In genomic region chr12:124862768-124863408, GRCh38 we compare ENCODE assay signal across 1 cellular context.
TF ChIP-seq lines count a peak whose summit lies in the region.

No MANE protein-coding gene starts in this region.

TF ChIP-seq in HepG2, 621 proteins besides CTCF, POLR2A, EP300 and RAD21 (continued from another document and continues in another):
- no peak for TF ChIP-seq RAD51 (IDR thresholded peaks at IDR 0.05; ENCODE audit: borderline replicate concordance)
- TF ChIP-seq HDAC1 (CRISPR knock-in tag; IDR thresholded peaks at IDR 0.05) = peak; percentile 43
- TF ChIP-seq GATA4 (IDR thresholded peaks at IDR 0.05; ENCODE audit: borderline replicate concordance, low read depth) = no peak
- TF ChIP-seq ZFP82 (CRISPR knock-in tag; IDR thresholded peaks at IDR 0.05; ENCODE audit: borderline replicate concordance) = 0 out of 2 replicates have a peak, but pooled peaks have one; percentile 14
- TF ChIP-seq HNF4A (CRISPR knock-in tag; IDR thresholded peaks at IDR 0.05) = peak; percentile 40; the same call in 1 of the 2 replicates
- TF ChIP-seq ZNF629 (CRISPR knock-in tag; conservative IDR thresholded peaks at IDR 0.05) = no peak
- no peak for TF ChIP-seq HOXA3 (CRISPR knock-in tag; IDR thresholded peaks at IDR 0.05)
- TF ChIP-seq, protein P1, sequence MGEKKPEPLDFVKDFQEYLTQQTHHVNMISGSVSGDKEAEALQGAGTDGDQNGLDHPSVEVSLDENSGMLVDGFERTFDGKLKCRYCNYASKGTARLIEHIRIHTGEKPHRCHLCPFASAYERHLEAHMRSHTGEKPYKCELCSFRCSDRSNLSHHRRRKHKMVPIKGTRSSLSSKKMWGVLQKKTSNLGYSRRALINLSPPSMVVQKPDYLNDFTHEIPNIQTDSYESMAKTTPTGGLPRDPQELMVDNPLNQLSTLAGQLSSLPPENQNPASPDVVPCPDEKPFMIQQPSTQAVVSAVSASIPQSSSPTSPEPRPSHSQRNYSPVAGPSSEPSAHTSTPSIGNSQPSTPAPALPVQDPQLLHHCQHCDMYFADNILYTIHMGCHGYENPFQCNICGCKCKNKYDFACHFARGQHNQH (CRISPR knock-in tag; IDR thresholded peaks at IDR 0.05) = no peak
- TF ChIP-seq ZFX (CRISPR knock-in tag; IDR thresholded peaks at IDR 0.05; ENCODE audit: low read depth) = no peak; the same call in 1 of the 2 replicates
- TF ChIP-seq ZNF382 (CRISPR knock-in tag; IDR thresholded peaks at IDR 0.05; ENCODE audit: borderline replicate concordance) = no peak
- TF ChIP-seq, protein P2, sequence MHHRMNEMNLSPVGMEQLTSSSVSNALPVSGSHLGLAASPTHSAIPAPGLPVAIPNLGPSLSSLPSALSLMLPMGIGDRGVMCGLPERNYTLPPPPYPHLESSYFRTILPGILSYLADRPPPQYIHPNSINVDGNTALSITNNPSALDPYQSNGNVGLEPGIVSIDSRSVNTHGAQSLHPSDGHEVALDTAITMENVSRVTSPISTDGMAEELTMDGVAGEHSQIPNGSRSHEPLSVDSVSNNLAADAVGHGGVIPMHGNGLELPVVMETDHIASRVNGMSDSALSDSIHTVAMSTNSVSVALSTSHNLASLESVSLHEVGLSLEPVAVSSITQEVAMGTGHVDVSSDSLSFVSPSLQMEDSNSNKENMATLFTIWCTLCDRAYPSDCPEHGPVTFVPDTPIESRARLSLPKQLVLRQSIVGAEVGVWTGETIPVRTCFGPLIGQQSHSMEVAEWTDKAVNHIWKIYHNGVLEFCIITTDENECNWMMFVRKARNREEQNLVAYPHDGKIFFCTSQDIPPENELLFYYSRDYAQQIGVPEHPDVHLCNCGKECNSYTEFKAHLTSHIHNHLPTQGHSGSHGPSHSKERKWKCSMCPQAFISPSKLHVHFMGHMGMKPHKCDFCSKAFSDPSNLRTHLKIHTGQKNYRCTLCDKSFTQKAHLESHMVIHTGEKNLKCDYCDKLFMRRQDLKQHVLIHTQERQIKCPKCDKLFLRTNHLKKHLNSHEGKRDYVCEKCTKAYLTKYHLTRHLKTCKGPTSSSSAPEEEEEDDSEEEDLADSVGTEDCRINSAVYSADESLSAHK (CRISPR knock-in tag; IDR thresholded peaks at IDR 0.05; ENCODE audit: borderline replicate concordance) = no peak
- TF ChIP-seq ZNF749 (CRISPR knock-in tag; IDR thresholded peaks at IDR 0.05; ENCODE audit: borderline replicate concordance) = 0 out of 2 replicates have a peak, but pooled peaks have one; percentile 25
- no peak for TF ChIP-seq HCFC1 (IDR thresholded peaks at IDR 0.05; ENCODE audit: low read depth, low read length)
- TF ChIP-seq ZSCAN9 (CRISPR knock-in tag; IDR thresholded peaks at IDR 0.05; ENCODE audit: borderline replicate concordance) = no peak
- TF ChIP-seq NR3C1 (CRISPR knock-in tag; IDR thresholded peaks at IDR 0.05) = no peak
- TF ChIP-seq FOXK2 (IDR thresholded peaks at IDR 0.05) = no peak
- no peak for TF ChIP-seq CHD4 (IDR thresholded peaks at IDR 0.05; ENCODE audit: borderline replicate concordance, low read length)
- no peak for TF ChIP-seq SOX13 (IDR thresholded peaks at IDR 0.05)
- no peak for TF ChIP-seq SOX13 (CRISPR knock-in tag; conservative IDR thresholded peaks at IDR 0.05 in 1 of 2, IDR thresholded peaks at IDR 0.05 in 1 of 2)
- TF ChIP-seq GRHL1 (CRISPR knock-in tag; conservative IDR thresholded peaks at IDR 0.05) = no peak
- no peak for TF ChIP-seq PRMT3 (CRISPR knock-in tag; IDR thresholded peaks at IDR 0.05; ENCODE audit: borderline replicate concordance, low read depth)
- TF ChIP-seq, protein P3, sequence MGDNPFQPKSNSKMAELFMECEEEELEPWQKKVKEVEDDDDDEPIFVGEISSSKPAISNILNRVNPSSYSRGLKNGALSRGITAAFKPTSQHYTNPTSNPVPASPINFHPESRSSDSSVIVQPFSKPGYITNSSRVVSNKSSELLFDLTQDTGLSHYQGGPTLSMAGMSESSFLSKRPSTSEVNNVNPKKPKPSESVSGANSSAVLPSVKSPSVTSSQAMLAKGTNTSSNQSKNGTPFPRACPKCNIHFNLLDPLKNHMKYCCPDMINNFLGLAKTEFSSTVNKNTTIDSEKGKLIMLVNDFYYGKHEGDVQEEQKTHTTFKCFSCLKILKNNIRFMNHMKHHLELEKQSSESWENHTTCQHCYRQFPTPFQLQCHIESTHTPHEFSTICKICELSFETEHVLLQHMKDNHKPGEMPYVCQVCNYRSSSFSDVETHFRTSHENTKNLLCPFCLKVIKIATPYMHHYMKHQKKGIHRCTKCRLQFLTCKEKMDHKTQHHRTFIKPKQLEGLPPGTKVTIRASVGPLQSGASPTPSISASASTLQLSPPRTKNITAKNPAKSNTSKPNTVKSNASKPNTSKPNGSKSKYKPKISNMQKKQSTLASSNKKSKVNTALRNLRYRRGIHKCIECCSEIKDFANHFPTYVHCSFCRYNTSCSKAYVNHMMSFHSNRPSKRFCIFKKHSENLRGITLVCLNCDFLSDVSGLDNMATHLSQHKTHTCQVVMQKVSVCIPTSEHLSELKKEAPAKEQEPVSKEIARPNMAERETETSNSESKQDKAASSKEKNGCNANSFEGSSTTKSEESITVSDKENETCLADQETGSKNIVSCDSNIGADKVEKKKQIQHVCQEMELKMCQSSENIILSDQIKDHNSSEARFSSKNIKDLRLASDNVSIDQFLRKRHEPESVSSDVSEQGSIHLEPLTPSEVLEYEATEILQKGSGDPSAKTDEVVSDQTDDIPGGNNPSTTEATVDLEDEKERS (CRISPR knock-in tag; IDR thresholded peaks at IDR 0.05) = no peak
- no peak for TF ChIP-seq SCMH1 (CRISPR knock-in tag; IDR thresholded peaks at IDR 0.05; ENCODE audit: borderline replicate concordance)
- no peak for TF ChIP-seq ZNF12 (CRISPR knock-in tag; IDR thresholded peaks at IDR 0.05)
- TF ChIP-seq ZNF75D (CRISPR knock-in tag; IDR thresholded peaks at IDR 0.05; ENCODE audit: borderline replicate concordance) = no peak
- TF ChIP-seq ZNF713 (CRISPR knock-in tag; IDR thresholded peaks at IDR 0.05) = no peak
- TF ChIP-seq POLR2AphosphoS5 (IDR thresholded peaks at IDR 0.05; ENCODE audit: low read depth, low read length) = no peak
- no peak for TF ChIP-seq AGO2 (optimal IDR thresholded peaks at IDR 0.05; ENCODE audit: low read depth, low read length)
- TF ChIP-seq PPARG (CRISPR knock-in tag; conservative IDR thresholded peaks at IDR 0.05) = no peak
- no peak for TF ChIP-seq ZNF160 (CRISPR knock-in tag; IDR thresholded peaks at IDR 0.05)
- no peak for TF ChIP-seq ZNF839 (CRISPR knock-in tag; IDR thresholded peaks at IDR 0.05; ENCODE audit: borderline replicate concordance)
- no peak for TF ChIP-seq ZNF530 (CRISPR knock-in tag; IDR thresholded peaks at IDR 0.05; ENCODE audit: low read depth)
- no peak for TF ChIP-seq KDM1A (CRISPR knock-in tag; IDR thresholded peaks at IDR 0.05)
- no peak for TF ChIP-seq ZNF792 (CRISPR knock-in tag; IDR thresholded peaks at IDR 0.05)
- TF ChIP-seq ZC3H13 (CRISPR knock-in tag; IDR thresholded peaks at IDR 0.05) = no peak
- TF ChIP-seq SP140L (CRISPR knock-in tag; IDR thresholded peaks at IDR 0.05; ENCODE audit: borderline replicate concordance) = no peak
- TF ChIP-seq ZNF570 (CRISPR knock-in tag; IDR thresholded peaks at IDR 0.05; ENCODE audit: borderline replicate concordance) = no peak
- TF ChIP-seq THAP7 (CRISPR knock-in tag; IDR thresholded peaks at IDR 0.05) = 0 out of 2 replicates have a peak, but pooled peaks have one; percentile 3
- no peak for TF ChIP-seq ZNF383 (CRISPR knock-in tag; IDR thresholded peaks at IDR 0.05; ENCODE audit: borderline replicate concordance)
- no peak for TF ChIP-seq CC2D1A (CRISPR knock-in tag; IDR thresholded peaks at IDR 0.05)
- TF ChIP-seq ZSCAN25 (CRISPR knock-in tag; IDR thresholded peaks at IDR 0.05) = no peak
- TF ChIP-seq ADNP (CRISPR knock-in tag; IDR thresholded peaks at IDR 0.05) = no peak
- TF ChIP-seq ZNF18 (CRISPR knock-in tag; IDR thresholded peaks at IDR 0.05; ENCODE audit: insufficient replicate concordance) = no peak
- no peak for TF ChIP-seq ZNF747 (CRISPR knock-in tag; IDR thresholded peaks at IDR 0.05; ENCODE audit: borderline replicate concordance)
- no peak for TF ChIP-seq MIER2 (CRISPR knock-in tag; IDR thresholded peaks at IDR 0.05)
- TF ChIP-seq ZNF780A (CRISPR knock-in tag; IDR thresholded peaks at IDR 0.05) = no peak
- no peak for TF ChIP-seq ELF4 (CRISPR knock-in tag; IDR thresholded peaks at IDR 0.05; ENCODE audit: borderline replicate concordance)
- TF ChIP-seq ZNF879 (CRISPR knock-in tag; IDR thresholded peaks at IDR 0.05) = 0 out of 2 replicates have a peak, but pooled peaks have one; percentile 13
- no peak for TF ChIP-seq ZNF503 (CRISPR knock-in tag; IDR thresholded peaks at IDR 0.05)
- TF ChIP-seq MED1 (CRISPR knock-in tag; IDR thresholded peaks at IDR 0.05) = no peak
- peak; percentile 73 for TF ChIP-seq MXD4 (CRISPR knock-in tag; IDR thresholded peaks at IDR 0.05)
- peak; percentile 2; the same call in 1 of the 2 replicates for TF ChIP-seq KAT7 (CRISPR knock-in tag; IDR thresholded peaks at IDR 0.05; ENCODE audit: borderline replicate concordance)
- no peak for TF ChIP-seq TRIM22 (IDR thresholded peaks at IDR 0.05)
- TF ChIP-seq, protein P4, sequence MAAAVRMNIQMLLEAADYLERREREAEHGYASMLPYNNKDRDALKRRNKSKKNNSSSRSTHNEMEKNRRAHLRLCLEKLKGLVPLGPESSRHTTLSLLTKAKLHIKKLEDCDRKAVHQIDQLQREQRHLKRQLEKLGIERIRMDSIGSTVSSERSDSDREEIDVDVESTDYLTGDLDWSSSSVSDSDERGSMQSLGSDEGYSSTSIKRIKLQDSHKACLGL (CRISPR knock-in tag; IDR thresholded peaks at IDR 0.05) = peak; percentile 51; the same call in 1 of the 2 replicates
- no peak for TF ChIP-seq SKI (IDR thresholded peaks at IDR 0.05; ENCODE audit: partially characterized antibody)
- TF ChIP-seq ZFYVE20 (CRISPR knock-in tag; IDR thresholded peaks at IDR 0.05; ENCODE audit: borderline replicate concordance, low read depth) = no peak
- TF ChIP-seq, protein P5, sequence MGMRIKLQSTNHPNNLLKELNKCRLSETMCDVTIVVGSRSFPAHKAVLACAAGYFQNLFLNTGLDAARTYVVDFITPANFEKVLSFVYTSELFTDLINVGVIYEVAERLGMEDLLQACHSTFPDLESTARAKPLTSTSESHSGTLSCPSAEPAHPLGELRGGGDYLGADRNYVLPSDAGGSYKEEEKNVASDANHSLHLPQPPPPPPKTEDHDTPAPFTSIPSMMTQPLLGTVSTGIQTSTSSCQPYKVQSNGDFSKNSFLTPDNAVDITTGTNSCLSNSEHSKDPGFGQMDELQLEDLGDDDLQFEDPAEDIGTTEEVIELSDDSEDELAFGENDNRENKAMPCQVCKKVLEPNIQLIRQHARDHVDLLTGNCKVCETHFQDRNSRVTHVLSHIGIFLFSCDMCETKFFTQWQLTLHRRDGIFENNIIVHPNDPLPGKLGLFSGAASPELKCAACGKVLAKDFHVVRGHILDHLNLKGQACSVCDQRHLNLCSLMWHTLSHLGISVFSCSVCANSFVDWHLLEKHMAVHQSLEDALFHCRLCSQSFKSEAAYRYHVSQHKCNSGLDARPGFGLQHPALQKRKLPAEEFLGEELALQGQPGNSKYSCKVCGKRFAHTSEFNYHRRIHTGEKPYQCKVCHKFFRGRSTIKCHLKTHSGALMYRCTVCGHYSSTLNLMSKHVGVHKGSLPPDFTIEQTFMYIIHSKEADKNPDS (CRISPR knock-in tag; IDR thresholded peaks at IDR 0.05) = no peak
